Comparison of ENCODE assay signal across 14 cellular contexts in the genomic region with DNA sequence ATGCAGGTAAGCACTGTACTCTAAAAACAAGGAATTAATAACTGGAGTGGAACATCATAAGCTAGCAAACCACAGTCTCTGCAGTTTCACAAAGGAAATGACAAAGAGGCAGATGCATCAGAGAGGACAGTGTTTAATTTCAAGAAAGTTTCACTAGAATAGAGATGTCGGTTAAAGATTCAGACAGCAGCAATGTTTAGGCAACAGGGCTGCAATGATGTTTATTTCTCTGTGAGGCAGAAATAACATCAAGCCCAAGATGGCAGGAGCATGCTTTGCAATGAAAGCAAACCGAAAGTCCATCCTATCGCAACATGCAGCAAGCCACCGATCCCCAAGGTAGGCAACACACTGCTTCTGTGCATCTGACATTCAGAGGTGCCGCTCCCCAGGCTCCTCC.
DNase-seq lines count a peak whose midpoint lies in the region; ATAC-seq and TF ChIP-seq lines count a peak whose summit lies in the region.
"Had no signal": no experiment of that assay in that cellular context is flagged by ENCODE, and none has a peak within 500 bp of the region (broad histone marks: within the 10 kb centered on the region; RNA-seq: fewer than 3 reads in every experiment).

No MANE protein-coding gene starts in this region.

- H3K36me3 Mint-ChIP-seq in brain, result peaks cover 70% of the 10 kb centered on the region
- H3K36me3 Mint-ChIP-seq in CD8-positive, alpha-beta T cell, result no peaks in the 10 kb centered on the region

- POLR2A ChIA-PET in CD8-positive, alpha-beta T cell (lab: Charles Lee), result no interaction called here

- peaks cover 41% of the 10 kb centered on the region for H3K4me1 Mint-ChIP-seq in brain
- H3K4me1 Mint-ChIP-seq in CD8-positive, alpha-beta T cell (ENCODE audit: low read depth), result no peaks in the 10 kb centered on the region

- H3K36me3 ChIP-seq in prostate gland, result no peaks in the 10 kb centered on the region
- no peaks in the 10 kb centered on the region for H3K36me3 ChIP-seq in CD8-positive, alpha-beta T cell (ENCODE audit: insufficient read depth, low read length)
- H3K36me3 ChIP-seq: thoracic aorta had no signal

- no peak overlapping the region for H3K4me3 ChIP-seq in prostate gland
- no peak overlapping the region for H3K4me3 ChIP-seq in CD8-positive, alpha-beta T cell (ENCODE audit: low read depth, low read length)
- H3K4me3 ChIP-seq: K562, thoracic aorta had no signal

- H3K9me3 Mint-ChIP-seq in brain, result peaks cover 0 to 4% (median 0%) of the 10 kb centered on the region in 5 experiments
- H3K9me3 Mint-ChIP-seq in CD8-positive, alpha-beta T cell, result no peaks in the 10 kb centered on the region

- H3K4me1 ChIP-seq in prostate gland (replicated peaks), result no peaks in the 10 kb centered on the region
- H3K4me1 ChIP-seq in CD8-positive, alpha-beta T cell (ENCODE audit: insufficient read depth, low read length), result no peaks in the 10 kb centered on the region

- WGBS in prostate gland, result 71% methylated on average over 5 of the region's 5 CpGs

- no peak for TF ChIP-seq POLR2A in prostate gland (IDR thresholded peaks at IDR 0.05)

- ATAC-seq in GM18502 (IDR thresholded peaks at IDR 0.05; ENCODE audit: poor library complexity, unreplicated experiment), result peak; percentile 61
- ATAC-seq in GM19467 (IDR thresholded peaks at IDR 0.05; ENCODE audit: unreplicated experiment), result peak; percentile 93
- peak; percentile 69 for ATAC-seq in HG03097 (IDR thresholded peaks at IDR 0.05; ENCODE audit: low FRiP score, unreplicated experiment)
- ATAC-seq in CD8-positive, alpha-beta T cell, result no peak
- ATAC-seq: K562 had no signal

- no peak for TF ChIP-seq CTCF in brain (conservative IDR thresholded peaks at IDR 0.05)
- TF ChIP-seq CTCF in prostate gland (IDR thresholded peaks at IDR 0.05), result no peak
- no peak for TF ChIP-seq CTCF in CD8-positive, alpha-beta T cell (IDR thresholded peaks at IDR 0.05)

- no peak overlapping the region for H3K4me3 Mint-ChIP-seq in brain
- no peak overlapping the region for H3K4me3 Mint-ChIP-seq in CD8-positive, alpha-beta T cell
- H3K4me3 Mint-ChIP-seq: HFFc6 had no signal

- DNase-seq in MV-4-11 (lab: John Stamatoyannopoulos, UW) (no peak), prostate gland (ENCODE audit: low spot score) (no peak), G401 (ENCODE audit: low spot score) (no peak)
- no peak for DNase-seq in CD8-positive, alpha-beta T cell
- DNase-seq: amygdala, HFFc6, NCI-H2029 treated with DMSO at 0.1 percent for 48 hours, T-helper 9 cell had no signal

- H3K27me3 ChIP-seq in prostate gland (replicated peaks; ENCODE audit: insufficient read depth), result no peaks in the 10 kb centered on the region
- no peaks in the 10 kb centered on the region for H3K27me3 ChIP-seq in CD8-positive, alpha-beta T cell (ENCODE audit: insufficient read depth, low read length)

- no peaks in the 10 kb centered on the region for H3K27me3 Mint-ChIP-seq in brain
- H3K27me3 Mint-ChIP-seq in CD8-positive, alpha-beta T cell (ENCODE audit: low read depth), result no peaks in the 10 kb centered on the region

- in situ Hi-C loops in G401 (cut with HindIII; ENCODE audit: low sequenced_read_pairs), result no loop called here

- peak overlapping the region in 4 of 5 experiments; percentile 27 to 75 (median 42) for H3K27ac Mint-ChIP-seq in brain
- no peak overlapping the region for H3K27ac Mint-ChIP-seq in CD8-positive, alpha-beta T cell
- H3K27ac Mint-ChIP-seq: HFFc6 had no signal

- H3K27ac ChIP-seq in prostate gland, result no peak overlapping the region
- no peak overlapping the region for H3K27ac ChIP-seq in CD8-positive, alpha-beta T cell (ENCODE audit: low read depth, low read length)
- H3K27ac ChIP-seq: thoracic aorta had no signal

- intact Hi-C loops in prostate gland (cut with DNase I), result no loop called here
- intact Hi-C loops in CD8-positive, alpha-beta T cell (cut with DNase I, micrococcal nuclease), result no loop called here

- CTCF ChIA-PET in CD8-positive, alpha-beta T cell (lab: Charles Lee), result no interaction called here

- H3K9me3 ChIP-seq in prostate gland, result no peaks in the 10 kb centered on the region
- H3K9me3 ChIP-seq in CD8-positive, alpha-beta T cell (ENCODE audit: low read length), result no peaks in the 10 kb centered on the region
- H3K9me3 ChIP-seq: thoracic aorta had no signal
